8 cellular contexts compared by ENCODE assay signal in the genomic region with DNA sequence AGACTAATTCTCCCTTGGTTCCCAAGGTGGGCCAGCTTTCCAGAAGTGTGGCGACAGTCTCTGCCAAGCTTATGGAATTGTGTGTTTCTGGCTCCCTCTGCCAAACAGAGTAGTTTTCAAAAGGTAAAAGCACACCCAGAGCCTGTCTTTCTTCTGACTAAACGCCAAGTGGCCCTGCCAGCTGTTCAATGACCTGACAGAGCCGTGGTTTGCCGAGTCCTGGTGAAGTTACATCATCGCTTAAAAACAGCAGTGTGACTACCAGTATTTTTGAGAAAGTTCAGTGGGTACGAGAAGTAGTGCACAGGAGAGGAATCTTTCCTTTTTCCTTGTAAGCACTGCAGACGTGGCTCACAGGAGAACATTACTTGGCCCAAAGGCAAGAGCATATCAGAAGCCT. TPM values are rescaled to one million over a fixed set of nuclear protein-coding genes. Genes with fewer than 3 reads are reported as not detected.
DNase-seq lines count a peak whose midpoint lies in the region; ATAC-seq and TF ChIP-seq lines count a peak whose summit lies in the region.

No MANE protein-coding gene starts in this region.

- H3K4me1 ChIP-seq in mesodermal cell (ENCODE audit: control insufficient read depth, insufficient read depth, low read length, poor library complexity, severe bottlenecking) (peaks cover 34% of the 10 kb centered on the region), aorta (ENCODE audit: control insufficient read depth in 1 of 2, insufficient read depth in 2 of 2, low read length in 2 of 2) (no peaks in the 10 kb centered on the region)

- TF ChIP-seq CTCF in choroid plexus epithelial cell (conservative IDR thresholded peaks at IDR 0.05; ENCODE audit: low read depth, low read length) = no peak

- intact Hi-C loops in aorta (cut with DNase I) = loop anchor here in 1 of 2 donors (2.0 kb wide), 1 partner anchor 34 kb away; a partner anchor contains a TSS

- WGBS in mesodermal cell (ENCODE audit: insufficient coverage in 2 of 2), 2 experiments = 93 to 95% methylated on average over 6 of the region's 7 CpGs
- 5 to 7% methylated on average over 7 of the region's 7 CpGs for WGBS in aorta, 2 donors

- H3K27me3 ChIP-seq in aorta (ENCODE audit: control insufficient read depth in 1 of 2, insufficient read depth in 2 of 2, low read length in 1 of 2) = no peaks in the 10 kb centered on the region

- H3K27ac ChIP-seq in mesodermal cell (ENCODE audit: low read depth, low read length, severe bottlenecking) (peak overlapping the region; percentile 93), aorta (ENCODE audit: low read depth in 1 of 2, low read length in 2 of 2) (peak overlapping the region; percentile 88)

- H3K9me3 ChIP-seq in mesodermal cell (ENCODE audit: control insufficient read depth, low read length) (no peaks in the 10 kb centered on the region), aorta (ENCODE audit: control insufficient read depth, low read length) (no peaks in the 10 kb centered on the region)

- DNase-seq in DMS 273 treated with DMSO at 0.1 percent for 48 hours (lab: John Stamatoyannopoulos, UW) (peak; percentile 61), NCI-H2029 treated with DMSO at 0.1 percent for 48 hours (lab: John Stamatoyannopoulos, UW) (peak; percentile 41), choroid plexus epithelial cell (ENCODE audit: low read depth) (peak; percentile 91), aorta (peak; percentile 80 to 88), DMS79 (lab: John Stamatoyannopoulos, UW) (no peak), iPS-NIHi7 (ENCODE audit: extremely low spot score) (no peak)

- ATAC-seq in aorta (ENCODE audit: low FRiP score) (peak; percentile 63), GM21737 (IDR thresholded peaks at IDR 0.05; ENCODE audit: unreplicated experiment) (no peak)

- no peaks in the 10 kb centered on the region for H3K36me3 ChIP-seq in mesodermal cell (ENCODE audit: control insufficient read depth, insufficient read depth, low read length)
- H3K36me3 ChIP-seq in aorta (ENCODE audit: control insufficient read depth in 1 of 2, insufficient read depth in 2 of 2, low read length in 1 of 2) = no peaks in the 10 kb centered on the region

- no peak overlapping the region for H3K4me3 ChIP-seq in choroid plexus epithelial cell (ENCODE audit: low read depth, low read length)
- H3K4me3 ChIP-seq in mesodermal cell (ENCODE audit: extremely low read depth, insufficient read depth, low read length, poor library complexity, severe bottlenecking) = no peak overlapping the region
- no peak overlapping the region for H3K4me3 ChIP-seq in aorta (ENCODE audit: low read length in 2 of 2)

RNA-seq across cellular contexts. Expression of a gene that starts 1.9 kb away (rescaled TPM):
- polyA plus RNA-seq in mesodermal cell (2013, experiment 1 of 2) = 2.6 TPM
- polyA plus RNA-seq in mesodermal cell (2013, experiment 2 of 2) = 3.0 TPM
- total RNA-seq in aorta = 10 to 100 TPM; 22.0 to 25.1 TPM
- 1 to 10 TPM; 2.0 to 6.1 TPM for polyA plus RNA-seq in aorta

RNA-seq across cellular contexts. Expression of a gene that starts 33.8 kb away (rescaled TPM):
- 13.5 TPM for polyA plus RNA-seq in mesodermal cell (2013, experiment 1 of 2)
- 11.0 TPM for polyA plus RNA-seq in mesodermal cell (2013, experiment 2 of 2)
- total RNA-seq in aorta = 10 to 100 TPM; 21.0 to 21.5 TPM
- polyA plus RNA-seq in aorta = 10 to 100 TPM; 14.4 to 15.8 TPM

RNA-seq across cellular contexts. Expression of a gene that starts 46.7 kb away (rescaled TPM):
- polyA plus RNA-seq in mesodermal cell (2013, experiment 1 of 2) = 12.4 TPM
- 10.9 TPM for polyA plus RNA-seq in mesodermal cell (2013, experiment 2 of 2)
- 1 to 10 TPM; 3.3 to 5.2 TPM for total RNA-seq in aorta
- polyA plus RNA-seq in aorta = 1 to 10 TPM; 3.3 to 9.4 TPM

Comparison
In these comparisons a context has a peak if more than half of its experiments do, and no peak if none do; other contexts are left out.
1. DNase-seq: peak in DMS 273 treated with DMSO at 0.1 percent for 48 hours (single experiment), NCI-H2029 treated with DMSO at 0.1 percent for 48 hours (single experiment), choroid plexus epithelial cell (single experiment) and aorta (2 of 2); none in DMS79 (single experiment) and iPS-NIHi7 (single experiment).